Comparison of ENCODE assay signal across 20 cellular contexts in the genomic region with DNA sequence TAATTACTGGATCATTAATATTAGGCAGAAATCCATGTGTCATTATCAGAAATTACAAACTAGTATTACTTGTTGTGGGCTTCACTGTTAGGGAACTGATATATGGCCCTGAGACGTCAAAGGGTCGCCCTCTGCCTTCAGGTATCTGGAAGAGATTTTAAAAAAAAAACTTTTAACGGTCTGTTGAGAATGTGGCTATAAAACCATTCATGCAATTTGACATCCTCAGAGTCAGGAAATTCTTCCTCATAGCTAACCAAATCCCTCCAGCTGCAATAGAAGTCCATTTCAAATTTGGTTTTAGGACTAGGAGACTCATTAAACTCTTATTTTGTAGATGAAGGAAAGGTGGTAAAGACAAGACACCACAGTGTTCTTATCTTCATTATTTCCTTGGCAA.
DNase-seq lines count a peak whose midpoint lies in the region; ATAC-seq and TF ChIP-seq lines count a peak whose summit lies in the region.
"Had no signal": no experiment of that assay in that cellular context is flagged by ENCODE, and none has a peak within 500 bp of the region (broad histone marks: within the 10 kb centered on the region; RNA-seq: fewer than 3 reads in every experiment).

No MANE protein-coding gene starts in this region.

- H3K27me3 Mint-ChIP-seq in chondrocyte (ENCODE audit: low read depth), result no peaks in the 10 kb centered on the region

- H3K36me3 ChIP-seq in mesenchymal stem cell (ENCODE audit: control insufficient read depth in 1 of 2, insufficient read depth in 2 of 2, low read depth in 1 of 2, low read length in 2 of 2) (no peaks in the 10 kb centered on the region), breast epithelium (no peaks in the 10 kb centered on the region)
- H3K36me3 ChIP-seq: BE2C had no signal

- H3K14ac ChIP-seq in mesenchymal stem cell (ENCODE audit: low read length in 2 of 2), result no peak overlapping the region

- H2BK12ac ChIP-seq in mesenchymal stem cell (ENCODE audit: low read length in 2 of 2), result no peak overlapping the region

- intact Hi-C loops in Right ventricle myocardium superior (cut with DNase I), result no loop called here
- intact Hi-C loops in breast epithelium (cut with DNase I; ENCODE audit: low total_unique reads), result no loop called here

- H3K27ac ChIP-seq in mesenchymal stem cell (ENCODE audit: low read length, poor library complexity, severe bottlenecking), result peak overlapping the region; percentile 30
- no peak overlapping the region for H3K27ac ChIP-seq in breast epithelium

- no peak overlapping the region for H2AFZ ChIP-seq in mesenchymal stem cell (ENCODE audit: low read depth, low read length)

- no peaks in the 10 kb centered on the region for H3K27me3 ChIP-seq in mesenchymal stem cell (ENCODE audit: control insufficient read depth in 1 of 2, insufficient read depth in 1 of 2, low read length in 2 of 2)
- H3K27me3 ChIP-seq in breast epithelium, result no peaks in the 10 kb centered on the region
- H3K27me3 ChIP-seq: BE2C had no signal

- no peaks in the 10 kb centered on the region for H3K36me3 Mint-ChIP-seq in chondrocyte (ENCODE audit: low read depth)
- H3K36me3 Mint-ChIP-seq: CD14-positive monocyte; CD4-positive, alpha-beta memory T cell; IgD-negative memory B cell had no signal

- in situ Hi-C loops in ACHN (cut with HindIII; ENCODE audit: low pct_ligation_motif_present, low pct_unique_long_range_greater_than_20kb, low sequenced_read_pairs), result no loop called here
- in situ Hi-C loops in Caki2 (cut with HindIII; ENCODE audit: low pct_unique_long_range_greater_than_20kb, low sequenced_read_pairs), result no loop called here

- TF ChIP-seq POLR2A in breast epithelium (IDR thresholded peaks at IDR 0.05), result no peak

- no peak overlapping the region for H3K18ac ChIP-seq in mesenchymal stem cell (ENCODE audit: low read depth in 1 of 2, low read length in 2 of 2)

- TF ChIP-seq CTCF in chondrocyte (IDR thresholded peaks at IDR 0.05), result no peak
- no peak for TF ChIP-seq CTCF in breast epithelium (IDR thresholded peaks at IDR 0.05)

- H3K4me1 ChIP-seq in mesenchymal stem cell (ENCODE audit: control insufficient read depth, insufficient read depth, low read depth, low read length) (no peaks in the 10 kb centered on the region), breast epithelium (no peaks in the 10 kb centered on the region)
- H3K4me1 ChIP-seq: BE2C had no signal

- no peak overlapping the region for H3K4ac ChIP-seq in mesenchymal stem cell (ENCODE audit: low read depth in 1 of 2, low read length in 2 of 2)

- H3K9ac ChIP-seq in mesenchymal stem cell (ENCODE audit: low read length), result no peak overlapping the region

- peaks cover 5% of the 10 kb centered on the region for H3K9me3 Mint-ChIP-seq in chondrocyte (ENCODE audit: low read depth)
- H3K9me3 Mint-ChIP-seq: HFFc6, IgD-negative memory B cell had no signal

- WGBS in mesenchymal stem cell, result 57% methylated on average over 3 of the region's 3 CpGs

- no peak overlapping the region for H3K4me2 ChIP-seq in mesenchymal stem cell (ENCODE audit: low read length, poor library complexity, severe bottlenecking)

- H3K23ac ChIP-seq in mesenchymal stem cell (ENCODE audit: low read length in 2 of 2), result no peak overlapping the region

- no peaks in the 10 kb centered on the region for H3K4me1 Mint-ChIP-seq in chondrocyte (ENCODE audit: low read depth)
- H3K4me1 Mint-ChIP-seq: CD14-positive monocyte; CD4-positive, alpha-beta memory T cell had no signal

- no peak overlapping the region for H4K91ac ChIP-seq in mesenchymal stem cell (ENCODE audit: low read length)

- DNase-seq in ACHN (peak; percentile 46), Caki2 (ENCODE audit: low read depth) (peak; percentile 39), glomerular visceral epithelial cell (ENCODE audit: extremely low spot score) (peak; percentile 34), mesenchymal stem cell (no peak), Right ventricle myocardium superior (no peak), chondrocyte (ENCODE audit: low spot score) (no peak), breast epithelium (ENCODE audit: low spot score in 2 of 2) (no peak)
- DNase-seq: 8988T; BE2C; Calu3; CD4-positive, alpha-beta memory T cell; GOT3; H7; HFFc6; KG1 had no signal

- H2AK5ac ChIP-seq in mesenchymal stem cell (ENCODE audit: low read length, severe bottlenecking), result no peak overlapping the region

- H3K4me3 ChIP-seq in mesenchymal stem cell (ENCODE audit: insufficient read depth in 1 of 2, low read depth in 1 of 2, low read length in 2 of 2) (no peak overlapping the region), breast epithelium (no peak overlapping the region)

- H3K4me3 Mint-ChIP-seq in chondrocyte (ENCODE audit: unreplicated experiment), result no peak overlapping the region
- H3K4me3 Mint-ChIP-seq: CD14-positive monocyte; CD4-positive, alpha-beta memory T cell; HFFc6; IgD-negative memory B cell had no signal

- H2BK120ac ChIP-seq in mesenchymal stem cell (ENCODE audit: low read depth, low read length), result no peak overlapping the region

- H3K9me3 ChIP-seq in mesenchymal stem cell (ENCODE audit: control insufficient read depth, low read length) (no peaks in the 10 kb centered on the region), breast epithelium (no peaks in the 10 kb centered on the region)
- H3K9me3 ChIP-seq: BE2C had no signal

- H3K79me1 ChIP-seq in mesenchymal stem cell (replicated peaks; ENCODE audit: low read length, poor library complexity, severe bottlenecking), result no peaks in the 10 kb centered on the region

- no peak overlapping the region for H2BK15ac ChIP-seq in mesenchymal stem cell (ENCODE audit: low read depth, poor library complexity, severe bottlenecking)

- no peak overlapping the region for H4K8ac ChIP-seq in mesenchymal stem cell (ENCODE audit: low read length)

- ATAC-seq in Right ventricle myocardium superior (ENCODE audit: poor library complexity) (no peak), HG03565 (IDR thresholded peaks at IDR 0.05; ENCODE audit: unreplicated experiment) (no peak)
- ATAC-seq: HCT116, HepG2 had no signal

- no peak overlapping the region for H2BK5ac ChIP-seq in mesenchymal stem cell (ENCODE audit: low read depth, low read length, poor library complexity, severe bottlenecking)

- no peak overlapping the region for H3K27ac Mint-ChIP-seq in chondrocyte (ENCODE audit: unreplicated experiment)
- H3K27ac Mint-ChIP-seq: CD14-positive monocyte; CD4-positive, alpha-beta memory T cell; HFFc6; IgD-negative memory B cell had no signal

Comparison
In these comparisons a context has a peak if more than half of its experiments do, and no peak if none do; other contexts are left out.
1. DNase-seq: peak in ACHN (single experiment), Caki2 (single experiment) and glomerular visceral epithelial cell (single experiment); none in mesenchymal stem cell (single experiment), Right ventricle myocardium superior (single experiment), chondrocyte (single experiment) and breast epithelium (0 of 2).